ENCODE assay signal across 10 cellular contexts in the genomic region with DNA sequence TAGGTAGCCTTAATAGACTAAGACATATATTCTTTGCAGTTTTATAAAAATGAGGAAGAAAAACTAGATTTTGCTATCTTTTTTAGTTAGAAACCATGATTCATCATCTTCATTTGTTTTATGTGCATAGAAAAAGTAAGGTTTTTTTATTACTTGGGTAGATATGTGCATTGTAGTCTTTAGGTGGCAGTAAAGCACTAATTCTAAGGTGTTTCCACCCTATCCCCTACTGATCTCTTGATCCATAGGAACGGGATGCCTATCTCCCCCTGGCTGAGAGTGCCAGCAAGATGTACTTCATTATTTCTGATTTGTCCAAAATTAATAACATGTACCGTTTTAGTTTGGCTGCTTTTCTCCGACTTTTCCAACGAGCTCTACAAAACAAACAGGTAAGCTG.
DNase-seq lines count a peak whose midpoint lies in the region; ATAC-seq and TF ChIP-seq lines count a peak whose summit lies in the region.
"Had no signal": no experiment of that assay in that cellular context is flagged by ENCODE, and none has a peak within 500 bp of the region (broad histone marks: within the 10 kb centered on the region; RNA-seq: fewer than 3 reads in every experiment).

No MANE protein-coding gene starts in this region.

- H3K4me3 ChIP-seq in HAP-1, result no peak overlapping the region
- no peak overlapping the region for H3K4me3 ChIP-seq in Panc1 (ENCODE audit: low read depth in 2 of 2, low read length in 2 of 2)
- H3K4me3 ChIP-seq in lower leg skin (ENCODE audit: low read depth, poor library complexity, severe bottlenecking), result no peak overlapping the region
- no peak overlapping the region for H3K4me3 ChIP-seq in prostate gland
- H3K4me3 ChIP-seq in ascending aorta, result no peak overlapping the region

- H3K9me3 ChIP-seq in HAP-1 (no peaks in the 10 kb centered on the region), Panc1 (ENCODE audit: control insufficient read depth, insufficient read depth, low read depth, low read length) (no peaks in the 10 kb centered on the region), prostate gland (no peaks in the 10 kb centered on the region), ascending aorta (no peaks in the 10 kb centered on the region)

- H3K27me3 ChIP-seq in HAP-1 (ENCODE audit: low read depth) (no peaks in the 10 kb centered on the region), Panc1 (ENCODE audit: control insufficient read depth, insufficient read depth, low read length) (no peaks in the 10 kb centered on the region), prostate gland (replicated peaks; ENCODE audit: insufficient read depth) (no peaks in the 10 kb centered on the region), ascending aorta (no peaks in the 10 kb centered on the region)

- H3K36me3 ChIP-seq in HAP-1 (replicated peaks) (no peaks in the 10 kb centered on the region; the same call in 1 of the 2 replicates), Panc1 (ENCODE audit: control insufficient read depth, insufficient read depth, low read length) (no peaks in the 10 kb centered on the region), prostate gland (no peaks in the 10 kb centered on the region), ascending aorta (peaks cover 10 to 35% of the 10 kb centered on the region in 2 donors)

- TF ChIP-seq POLR2A in lower leg skin (IDR thresholded peaks at IDR 0.05), result no peak
- no peak for TF ChIP-seq POLR2A in prostate gland (IDR thresholded peaks at IDR 0.05)

- no TSS peak for BruUV-seq in Panc1 (replicated peaks; lab: Mats Ljungman, UMichigan)

- POLR2A ChIA-PET in Panc1 (lab: Charles Lee), result no interaction called here

- DNase-seq in ACHN (peak; percentile 39), HAP-1 (ENCODE audit: low spot score in 2 of 2) (peak; percentile 20 to 44), Panc1 (ENCODE audit: low read depth, low spot score) (peak; percentile 12), fibroblast of peridontal ligament (ENCODE audit: extremely low read depth) (peak; percentile 21), lower leg skin (ENCODE audit: low spot score in 2 of 2) (no peak), omental fat pad (ENCODE audit: low spot score) (no peak), prostate gland (ENCODE audit: low spot score) (no peak), ascending aorta (ENCODE audit: low spot score in 2 of 2) (no peak)
- DNase-seq: NCI-H524 treated with DMSO at 0.1 percent for 48 hours had no signal

- H3K27ac ChIP-seq in Panc1 (ENCODE audit: low read length), result no peak overlapping the region
- no peak overlapping the region for H3K27ac ChIP-seq in prostate gland
- no peak overlapping the region for H3K27ac ChIP-seq in ascending aorta

- CTCF ChIA-PET in Panc1 (lab: Charles Lee), result interaction anchor here (0.6 to 0.7 kb wide), 2 partner anchors 343 to 1271 kb away, joined by 3 to 5 read pairs; no protein-coding TSS in a partner anchor

- 71 to 74% methylated on average over 4 of the region's 4 CpGs for WGBS in lower leg skin, 2 donors
- WGBS in prostate gland, result 66% methylated on average over 4 of the region's 4 CpGs

- ATAC-seq in Panc1 (peak; percentile 83), omental fat pad (ENCODE audit: low FRiP score) (no peak)
- ATAC-seq: stimulated activated effector memory CD8-positive, alpha-beta T cell treated with anti-CD3 and anti-CD28 coated beads, Interleukin-12 subunit alpha, Interleukin-12 subunit beta, amount 100 ng/mL, for 72 hours had no signal

- H3K4me1 ChIP-seq in HAP-1 (no peaks in the 10 kb centered on the region), Panc1 (ENCODE audit: control insufficient read depth, insufficient read depth, low read length) (no peaks in the 10 kb centered on the region), prostate gland (replicated peaks) (no peaks in the 10 kb centered on the region), ascending aorta (no peaks in the 10 kb centered on the region)

- TF ChIP-seq CTCF in Panc1 (IDR thresholded peaks at IDR 0.05) (peak; percentile 59), lower leg skin (IDR thresholded peaks at IDR 0.05) (no peak), omental fat pad (IDR thresholded peaks at IDR 0.05) (no peak), prostate gland (IDR thresholded peaks at IDR 0.05) (no peak), ascending aorta (IDR thresholded peaks at IDR 0.05) (no peak)

- intact Hi-C loops in Panc1 (cut with micrococcal nuclease; ENCODE audit: unreplicated experiment), result loop anchor here (5.0 kb wide), 1 partner anchor 345 kb away; no protein-coding TSS in a partner anchor
- intact Hi-C loops in lower leg skin (cut with DNase I; ENCODE audit: low total_unique reads), result no loop called here
- intact Hi-C loops in prostate gland (cut with DNase I), result no loop called here
- intact Hi-C loops in ascending aorta (cut with DNase I), result no loop called here

- in situ Hi-C loops in ACHN (cut with HindIII; ENCODE audit: low pct_ligation_motif_present, low pct_unique_long_range_greater_than_20kb, low sequenced_read_pairs), result no loop called here
- in situ Hi-C loops in HAP-1 (cut with MboI; ENCODE audit: low sequenced_read_pairs), result no loop called here
- in situ Hi-C loops in Panc1 (cut with HindIII; ENCODE audit: low pct_unique_long_range_greater_than_20kb, low sequenced_read_pairs), result no loop called here

Comparison
In these comparisons a context has a peak if more than half of its experiments do, and no peak if none do; other contexts are left out.
1. DNase-seq: peak in ACHN (single experiment), HAP-1 (2 of 2), Panc1 (single experiment) and fibroblast of peridontal ligament (single experiment); none in lower leg skin (0 of 2), omental fat pad (single experiment), prostate gland (single experiment) and ascending aorta (0 of 2).